9 cellular contexts compared by ENCODE assay signal in the genomic region with DNA sequence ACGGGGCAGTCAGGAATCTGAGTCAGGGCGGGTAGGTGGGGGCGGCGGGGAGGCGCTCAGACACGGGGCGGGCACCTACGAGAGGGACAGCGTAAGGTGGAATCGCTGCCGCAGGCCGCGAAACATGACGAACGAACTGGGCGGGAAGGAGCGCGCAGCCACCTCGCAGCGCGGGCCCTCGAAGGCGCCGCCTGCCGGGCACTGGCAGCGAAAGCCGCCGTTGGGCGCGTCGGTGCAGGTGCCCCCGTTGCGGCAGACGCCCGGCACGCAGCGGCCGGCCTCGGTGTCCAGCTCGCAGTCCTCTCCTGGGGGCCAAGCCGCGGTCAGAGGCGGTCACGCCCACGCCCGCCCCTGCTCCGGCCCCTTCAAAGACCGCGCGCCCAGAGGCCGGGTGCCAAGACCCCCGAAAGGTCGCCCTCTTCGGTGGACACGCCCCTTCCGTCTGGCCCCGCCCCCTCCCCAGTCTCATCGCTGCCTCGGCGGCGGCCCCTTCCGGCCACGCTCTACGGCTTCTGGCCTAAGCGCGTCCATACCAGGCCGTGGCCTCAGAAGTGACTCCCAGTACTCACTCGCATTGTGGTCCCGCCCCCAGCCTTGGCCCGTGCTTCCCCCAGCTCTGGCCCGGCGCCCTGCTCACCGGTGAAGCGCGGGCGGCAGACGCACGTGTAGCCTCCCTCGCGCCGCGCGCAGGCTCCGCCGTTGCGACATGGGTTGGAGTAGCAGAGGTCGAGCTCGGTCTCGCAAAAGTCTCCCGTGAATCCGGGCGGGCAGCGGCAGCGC. TPM values are rescaled to one million over a fixed set of nuclear protein-coding genes. Genes with fewer than 3 reads are reported as not detected.
DNase-seq lines count a peak whose midpoint lies in the region; ATAC-seq and TF ChIP-seq lines count a peak whose summit lies in the region.
"Had no signal": no experiment of that assay in that cellular context is flagged by ENCODE, and none has a peak within 500 bp of the region (broad histone marks: within the 10 kb centered on the region; RNA-seq: fewer than 3 reads in every experiment).

No MANE protein-coding gene starts in this region.

- H3K4me1 ChIP-seq in OCI-LY1 (ENCODE audit: insufficient read depth, low read length, severe bottlenecking), result peaks cover 16% of the 10 kb centered on the region
- H3K4me1 ChIP-seq in parathyroid adenoma, result no peaks in the 10 kb centered on the region
- peaks cover 0 to 21% (median 16%) of the 10 kb centered on the region in 4 donors for H3K4me1 ChIP-seq in tibial artery

- no peaks in the 10 kb centered on the region for H3K9me2 ChIP-seq in OCI-LY1 (ENCODE audit: low read depth, low read length)

- H3K36me3 ChIP-seq in H7 (replicated peaks; ENCODE audit: control insufficient read depth, insufficient read depth, low read length), result peaks cover 11% of the 10 kb centered on the region
- no peaks in the 10 kb centered on the region for H3K36me3 ChIP-seq in OCI-LY1 (ENCODE audit: insufficient read depth, low read length)
- H3K36me3 ChIP-seq in parathyroid adenoma (ENCODE audit: control insufficient read depth, insufficient read depth, low read length), result no peaks in the 10 kb centered on the region
- H3K36me3 ChIP-seq in tibial artery, result no peaks in the 10 kb centered on the region

- H3K36me3 Mint-ChIP-seq in CD4-positive, alpha-beta T cell (ENCODE audit: low read depth), result no peaks in the 10 kb centered on the region

- H3K4me3 ChIP-seq in H7 (ENCODE audit: insufficient read depth, low read depth, low read length) (peak overlapping the region; percentile 58), OCI-LY1 (ENCODE audit: low read depth, low read length, poor library complexity, severe bottlenecking) (peak overlapping the region; percentile 59), parathyroid adenoma (ENCODE audit: low read depth, low read length) (peak overlapping the region; percentile 50), tibial artery (peak overlapping the region; percentile 55 to 79)

- no peaks in the 10 kb centered on the region for H4K20me1 ChIP-seq in OCI-LY1 (ENCODE audit: insufficient read depth, low read length)

- H3K4me1 Mint-ChIP-seq in CD4-positive, alpha-beta T cell (ENCODE audit: low read depth), result peaks cover 16% of the 10 kb centered on the region

- no peaks in the 10 kb centered on the region for H3F3A ChIP-seq in OCI-LY1 (ENCODE audit: insufficient read depth, low read length)

- peak overlapping the region; percentile 82 for H3K4me3 Mint-ChIP-seq in CD4-positive, alpha-beta T cell

- peak overlapping the region; percentile 56 for H3K9ac ChIP-seq in OCI-LY1 (ENCODE audit: low read length)
- no peak overlapping the region for H3K9ac ChIP-seq in parathyroid adenoma
- H3K9ac ChIP-seq: KMS-11 had no signal

- H3K9me3 Mint-ChIP-seq in CD4-positive, alpha-beta T cell, result no peaks in the 10 kb centered on the region

- intact Hi-C loops in CD4-positive, alpha-beta T cell (cut with DNase I, micrococcal nuclease), result loop anchor here (1.0 to 10.0 kb wide), 6 partner anchors 21 to 255 kb away; partner anchors contain the start of genes IP6K2 (in 1 of the 2), PFKFB4 (in 1 of the 2), SLC26A6 (in 1 of the 2) and UQCRC1 (in 1 of the 2)
- intact Hi-C loops in tibial artery (cut with DNase I; ENCODE audit: low total_unique reads), result no loop called here

- TF ChIP-seq CTCF in CD4-positive, alpha-beta T cell (IDR thresholded peaks at IDR 0.05), result peak; percentile 73
- TF ChIP-seq CTCF in OCI-LY1 (IDR thresholded peaks at IDR 0.05; ENCODE audit: low read length) (peak; percentile 71), parathyroid adenoma (IDR thresholded peaks at IDR 0.05) (peak; percentile 15), tibial artery (IDR thresholded peaks at IDR 0.05) (peak; percentile 76 to 78)

- no peaks in the 10 kb centered on the region for H3K79me2 ChIP-seq in OCI-LY1 (ENCODE audit: insufficient read depth, low read length)
- H3K79me2 ChIP-seq in parathyroid adenoma, result peaks cover 5% of the 10 kb centered on the region

- H3K27ac Mint-ChIP-seq in CD4-positive, alpha-beta T cell, result peak overlapping the region; percentile 81

- H3K27me3 Mint-ChIP-seq in CD4-positive, alpha-beta T cell, result peaks cover 27% of the 10 kb centered on the region

- CTCF ChIA-PET in CD4-positive, alpha-beta T cell (lab: Charles Lee), result interaction anchor here (0.5 to 1.8 kb wide), 3 partner anchors 22 to 208 kb away, joined by 3 to 5 read pairs (median 5); partner anchors contain the start of gene IP6K2

- H3K27me3 ChIP-seq in CD4-positive, alpha-beta T cell (ENCODE audit: control insufficient read depth, insufficient read depth, low read length), result peaks cover 14% of the 10 kb centered on the region
- peaks cover 4% of the 10 kb centered on the region; the same call in 1 of the 2 replicates for H3K27me3 ChIP-seq in H7 (ENCODE audit: control insufficient read depth, insufficient read depth, low read length)
- no peaks in the 10 kb centered on the region for H3K27me3 ChIP-seq in OCI-LY1 (ENCODE audit: insufficient read depth, low read length)
- no peaks in the 10 kb centered on the region for H3K27me3 ChIP-seq in parathyroid adenoma (ENCODE audit: control insufficient read depth, insufficient read depth, low read length)
- no peaks in the 10 kb centered on the region for H3K27me3 ChIP-seq in tibial artery

- ATAC-seq in CD4-positive, alpha-beta T cell (ENCODE audit: poor library complexity), result peak; percentile 85

- H3K4me2 ChIP-seq in OCI-LY1 (ENCODE audit: low read length) (peak overlapping the region; percentile 60), parathyroid adenoma (ENCODE audit: low read length) (peak overlapping the region; percentile 80)
- H3K4me2 ChIP-seq: KMS-11 had no signal

- POLR2A ChIA-PET in CD4-positive, alpha-beta T cell (lab: Charles Lee), result interaction anchor here (0.6 to 1.4 kb wide), 3 partner anchors 22 to 749 kb away, joined by 3 to 6 read pairs (median 3); partner anchors contain the start of genes NCKIPSD and SLC26A6

- peak overlapping the region; percentile 54 for H3K27ac ChIP-seq in CD4-positive, alpha-beta T cell (ENCODE audit: low read depth, low read length)
- H3K27ac ChIP-seq in OCI-LY1 (ENCODE audit: low read depth, low read length, poor library complexity, severe bottlenecking) (peak overlapping the region; percentile 60), parathyroid adenoma (no peak overlapping the region), tibial artery (peak overlapping the region; percentile 79 to 86)
- H3K27ac ChIP-seq: KMS-11 had no signal

- peak; percentile 68 to 86 (median 78) for DNase-seq in CD4-positive, alpha-beta T cell
- DNase-seq in H7 (peak; percentile 99), activated gamma-delta T cell treated with Interleukin-2 at 50 U/mL for 16 hours (peak; percentile 80), glomerular visceral epithelial cell (ENCODE audit: extremely low spot score) (peak; percentile 62), tibial artery (peak; percentile 68 to 92), NCI-H510A treated with DMSO at 0.1 percent for 48 hours (lab: John Stamatoyannopoulos, UW) (no peak)

- H2AFZ ChIP-seq in OCI-LY1 (ENCODE audit: low read length) (no peak overlapping the region), parathyroid adenoma (peak overlapping the region; percentile 46)

- no peaks in the 10 kb centered on the region for H3K9me3 ChIP-seq in CD4-positive, alpha-beta T cell (ENCODE audit: control insufficient read depth, low read length)
- H3K9me3 ChIP-seq in OCI-LY1 (ENCODE audit: low read length) (no peaks in the 10 kb centered on the region), parathyroid adenoma (ENCODE audit: control insufficient read depth, low read length) (no peaks in the 10 kb centered on the region), tibial artery (no peaks in the 10 kb centered on the region)

RNA-seq across cellular contexts. Expression of gene CELSR3, which starts 6.4 kb away (rescaled TPM):
- total RNA-seq in CD4-positive, alpha-beta T cell, result 1 to 10 TPM; 4.9 to 5.0 TPM
- 14.3 and 18.7 TPM in 2 replicates for total RNA-seq in H7 (2014; rRNA removed; shearing (Covaris generic))

RNA-seq across cellular contexts. Expression of gene SLC26A6, which starts 21.0 kb away (rescaled TPM):
- 10 to 100 TPM; 13.5 to 14.4 TPM for total RNA-seq in CD4-positive, alpha-beta T cell
- 70.5 and 76.0 TPM in 2 replicates for total RNA-seq in H7 (2014; rRNA removed; shearing (Covaris generic))

RNA-seq across cellular contexts. Expression of gene NCKIPSD, which starts 29.5 kb away (rescaled TPM):
- total RNA-seq in CD4-positive, alpha-beta T cell, result 10 to 100 TPM in 1 of 2 experiments, 1 to 10 TPM in 1; 9.7 to 10.8 TPM
- 43.8 and 48.8 TPM in 2 replicates for total RNA-seq in H7 (2014; rRNA removed; shearing (Covaris generic))

RNA-seq across cellular contexts. Expression of gene TMEM89, which starts 34.7 kb away (rescaled TPM):
- not detected for total RNA-seq in CD4-positive, alpha-beta T cell
- total RNA-seq in H7 (2014; rRNA removed; shearing (Covaris generic)), result 0.78 TPM in 1 of 2 replicates, not detected in the other

RNA-seq across cellular contexts. Expression of gene UQCRC1, which starts 46.8 kb away (rescaled TPM):
- 10 to 100 TPM; 74.1 to 75.5 TPM for total RNA-seq in CD4-positive, alpha-beta T cell
- total RNA-seq in H7 (2014; rRNA removed; shearing (Covaris generic)), result 492 and 610 TPM in 2 replicates

Comparison
In these comparisons a context has a peak if more than half of its experiments do, and no peak if none do; other contexts are left out.
1. CTCF ChIP-seq: peak in every context shown above with its lines; median percentile 77 in tibial artery; 73 in CD4-positive, alpha-beta T cell; 71 in OCI-LY1; 15 in parathyroid adenoma.